In the genomic region with DNA sequence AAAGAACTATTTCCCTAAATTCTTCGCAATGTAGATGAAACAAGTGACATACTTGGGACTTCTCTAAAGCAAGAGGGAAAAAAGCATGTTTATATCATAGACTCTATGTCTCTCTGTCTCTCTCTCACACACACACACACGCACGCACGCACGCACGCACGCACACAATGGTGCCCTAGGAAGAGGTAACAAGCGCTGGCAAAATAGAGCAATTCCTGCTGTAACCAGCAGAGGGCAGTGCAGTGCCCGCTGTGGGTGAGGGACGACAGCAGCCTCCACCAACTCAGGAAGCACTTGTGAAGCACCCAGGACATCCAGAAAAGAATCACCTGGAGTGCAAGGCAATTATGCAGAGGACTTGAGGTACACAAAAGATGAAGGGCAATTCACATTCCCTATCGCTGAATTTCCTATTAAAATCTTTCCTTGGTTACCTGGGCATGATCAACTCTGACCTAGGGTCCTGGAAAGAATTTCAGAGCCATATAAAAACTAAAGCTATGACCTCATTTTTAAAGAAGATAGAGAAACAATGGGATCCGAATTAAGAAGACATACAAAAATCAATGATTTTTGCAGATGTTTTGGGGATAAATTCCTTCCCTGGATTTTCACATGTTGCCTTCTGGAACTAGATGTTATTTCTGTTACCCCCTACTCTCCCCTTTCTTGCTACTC, we compare ENCODE assay signal across 8 cellular contexts.
DNase-seq lines count a peak whose midpoint lies in the region; ATAC-seq and TF ChIP-seq lines count a peak whose summit lies in the region.

No MANE protein-coding gene starts in this region.

- no peak overlapping the region for H3K9ac ChIP-seq in neural progenitor cell

- intact Hi-C loops in esophagus muscularis mucosa (cut with DNase I), result no loop called here
- intact Hi-C loops in testis (cut with DNase I; ENCODE audit: low total_unique reads), result no loop called here

- no peak overlapping the region for H3K27ac ChIP-seq in esophagus muscularis mucosa (replicated peaks in 1 of 4)
- no peak overlapping the region for H3K27ac ChIP-seq in neural progenitor cell
- no peak overlapping the region for H3K27ac ChIP-seq in testis

- H4K20me1 ChIP-seq in neural progenitor cell (ENCODE audit: low read depth), result no peaks in the 10 kb centered on the region

- peak; percentile 59 for DNase-seq in COLO829 (ENCODE audit: low spot score)
- DNase-seq in NCI-H526 (lab: John Stamatoyannopoulos, UW), result peak; percentile 63 to 81
- DNase-seq in activated CD8-positive, alpha-beta memory T cell treated with anti-CD3 and anti-CD28 coated beads, Interleukin-2, amount 10 ng/mL, durations not matched to agents 7 days and 5 days, result peak; percentile 75
- no peak for DNase-seq in esophagus muscularis mucosa (ENCODE audit: extremely low spot score)
- DNase-seq in neural progenitor cell (ENCODE audit: low spot score), result peak; percentile 76
- peak; percentile 73 for DNase-seq in testis

- no peaks in the 10 kb centered on the region for H3K27me3 Mint-ChIP-seq in activated CD8-positive, alpha-beta memory T cell treated with anti-CD3 and anti-CD28 coated beads, Interleukin-2, amount 10 ng/mL, durations not matched to agents 7 days and 5 days
- peaks cover 3% of the 10 kb centered on the region for H3K27me3 Mint-ChIP-seq in neural progenitor cell (ENCODE audit: insufficient read depth, low read depth)

- H3K4me3 ChIP-seq in esophagus muscularis mucosa (no peak overlapping the region), neural progenitor cell (no peak overlapping the region), testis (no peak overlapping the region)

- peak overlapping the region; percentile 76 for H2AFZ ChIP-seq in neural progenitor cell (replicated peaks)

- H3K9me3 ChIP-seq in esophagus muscularis mucosa (peaks cover 0 to 3% (median 0%) of the 10 kb centered on the region in 4 donors), neural progenitor cell (ENCODE audit: low read depth) (no peaks in the 10 kb centered on the region), testis (no peaks in the 10 kb centered on the region)

- TF ChIP-seq EP300 in esophagus muscularis mucosa (IDR thresholded peaks at IDR 0.05), result no peak

- H3K4me2 ChIP-seq in neural progenitor cell, result peak overlapping the region; percentile 33

- H3K36me3 ChIP-seq in esophagus muscularis mucosa, result no peaks in the 10 kb centered on the region
- no peaks in the 10 kb centered on the region for H3K36me3 ChIP-seq in neural progenitor cell
- H3K36me3 ChIP-seq in testis (ENCODE audit: low read depth, missing control alignments), result no peaks in the 10 kb centered on the region

- TF ChIP-seq CTCF in esophagus muscularis mucosa (IDR thresholded peaks at IDR 0.05) (peak; percentile 46 to 69 (median 46)), neural progenitor cell (IDR thresholded peaks at IDR 0.05) (peak; percentile 95), testis (IDR thresholded peaks at IDR 0.05) (peak; percentile 35 to 77 (median 41))

- H3K4me3 Mint-ChIP-seq in activated CD8-positive, alpha-beta memory T cell treated with anti-CD3 and anti-CD28 coated beads, Interleukin-2, amount 10 ng/mL, durations not matched to agents 7 days and 5 days, result no peak overlapping the region
- no peak overlapping the region for H3K4me3 Mint-ChIP-seq in neural progenitor cell

- TF ChIP-seq POLR2A in esophagus muscularis mucosa (IDR thresholded peaks at IDR 0.05; ENCODE audit: low read depth), result no peak
- TF ChIP-seq POLR2A in testis (IDR thresholded peaks at IDR 0.05), result no peak

- H3F3A ChIP-seq in neural progenitor cell (ENCODE audit: low read depth), result no peaks in the 10 kb centered on the region

- no peaks in the 10 kb centered on the region for H3K9me3 Mint-ChIP-seq in activated CD8-positive, alpha-beta memory T cell treated with anti-CD3 and anti-CD28 coated beads, Interleukin-2, amount 10 ng/mL, durations not matched to agents 7 days and 5 days (ENCODE audit: low read depth)
- H3K9me3 Mint-ChIP-seq in neural progenitor cell, result peaks cover under 1% of the 10 kb centered on the region

- H3K27me3 ChIP-seq in esophagus muscularis mucosa (no peaks in the 10 kb centered on the region), neural progenitor cell (peaks cover 8% of the 10 kb centered on the region), testis (no peaks in the 10 kb centered on the region)

- no peak overlapping the region for H3K27ac Mint-ChIP-seq in activated CD8-positive, alpha-beta memory T cell treated with anti-CD3 and anti-CD28 coated beads, Interleukin-2, amount 10 ng/mL, durations not matched to agents 7 days and 5 days
- no peak overlapping the region for H3K27ac Mint-ChIP-seq in neural progenitor cell

- no peaks in the 10 kb centered on the region for H3K79me2 ChIP-seq in neural progenitor cell (ENCODE audit: low read depth)

- CTCF ChIA-PET in activated CD8-positive, alpha-beta memory T cell treated with anti-CD3 and anti-CD28 coated beads, Interleukin-2, amount 10 ng/mL, durations not matched to agents 7 days and 5 days (lab: Charles Lee), result interaction anchor here (0.8 to 1.1 kb wide), 5 partner anchors 10 to 136 kb away, joined by 3 to 4 read pairs (median 3); no protein-coding TSS in a partner anchor

- WGBS in esophagus muscularis mucosa, result 51% methylated on average over 9 of the region's 12 CpGs
- WGBS in testis, 2 donors, result 27% methylated on average over 11 to 12 of the region's 12 CpGs

- no peaks in the 10 kb centered on the region for H3K36me3 Mint-ChIP-seq in activated CD8-positive, alpha-beta memory T cell treated with anti-CD3 and anti-CD28 coated beads, Interleukin-2, amount 10 ng/mL, durations not matched to agents 7 days and 5 days
- no peaks in the 10 kb centered on the region for H3K36me3 Mint-ChIP-seq in neural progenitor cell

- H3K4me1 ChIP-seq in esophagus muscularis mucosa (peaks cover 0 to 7% (median 0%) of the 10 kb centered on the region in 4 donors), neural progenitor cell (peaks cover 35% of the 10 kb centered on the region), testis (no peaks in the 10 kb centered on the region)

- peak; percentile 94 for ATAC-seq in GM19438 (IDR thresholded peaks at IDR 0.05; ENCODE audit: low read depth, unreplicated experiment)
- ATAC-seq in HG03457 (IDR thresholded peaks at IDR 0.05; ENCODE audit: unreplicated experiment), result peak; percentile 67
- ATAC-seq in activated CD8-positive, alpha-beta memory T cell treated with anti-CD3 and anti-CD28 coated beads, Interleukin-2, amount 10 ng/mL, durations not matched to agents 7 days and 5 days, result peak; percentile 83

- H3K4me1 Mint-ChIP-seq in activated CD8-positive, alpha-beta memory T cell treated with anti-CD3 and anti-CD28 coated beads, Interleukin-2, amount 10 ng/mL, durations not matched to agents 7 days and 5 days, result peaks cover 8% of the 10 kb centered on the region
- peaks cover 18% of the 10 kb centered on the region for H3K4me1 Mint-ChIP-seq in neural progenitor cell

Comparison
In these comparisons a context has a peak if more than half of its experiments do, and no peak if none do; other contexts are left out.
1. CTCF ChIP-seq: peak in every context shown above with its lines; median percentile 95 in neural progenitor cell; 46 in esophagus muscularis mucosa; 41 in testis.